19 cellular contexts compared by ENCODE assay signal in the genomic region with DNA sequence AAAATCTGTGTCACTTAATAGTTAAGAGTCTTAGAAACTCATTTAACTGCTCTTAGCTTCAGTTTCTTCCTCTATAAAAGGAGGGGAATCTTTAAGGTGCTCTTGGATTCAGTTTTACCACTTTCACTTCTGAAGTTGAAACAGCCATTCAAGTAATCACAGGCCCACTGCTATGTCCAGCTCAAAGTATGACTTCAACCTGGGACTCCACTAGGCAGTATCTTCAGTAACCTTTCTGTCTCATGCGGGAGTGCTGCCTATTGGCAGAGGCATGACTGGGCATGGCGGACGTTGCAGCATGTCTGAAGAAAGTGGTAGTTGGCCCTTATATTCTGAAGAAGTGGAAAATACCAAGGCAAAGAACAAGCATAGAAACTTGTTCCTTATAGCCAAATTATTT.
DNase-seq lines count a peak whose midpoint lies in the region; ATAC-seq, FAIRE-seq and TF ChIP-seq lines count a peak whose summit lies in the region.
"Had no signal": no experiment of that assay in that cellular context is flagged by ENCODE, and none has a peak within 500 bp of the region (broad histone marks: within the 10 kb centered on the region; RNA-seq: fewer than 3 reads in every experiment).

No MANE protein-coding gene starts in this region.

- no peaks in the 10 kb centered on the region for H3K27me3 Mint-ChIP-seq in MCF 10A (ENCODE audit: insufficient read depth, unreplicated experiment)
- no peaks in the 10 kb centered on the region for H3K27me3 Mint-ChIP-seq in progenitor cell of endocrine pancreas
- H3K27me3 Mint-ChIP-seq in H9 (ENCODE audit: low read depth) = no peaks in the 10 kb centered on the region
- H3K27me3 Mint-ChIP-seq: CD4-positive, alpha-beta T cell had no signal

- ATAC-seq in GM12878 (peak; percentile 52), HG02798 (IDR thresholded peaks at IDR 0.05; ENCODE audit: poor library complexity, unreplicated experiment) (no peak)
- ATAC-seq: A549 had no signal

- peaks cover 7% of the 10 kb centered on the region for H3K79me2 ChIP-seq in mammary epithelial cell (ENCODE audit: insufficient read depth, low read length)
- H3K79me2 ChIP-seq in GM12878 (ENCODE audit: control insufficient read depth, insufficient read depth, low read length) = no peaks in the 10 kb centered on the region
- no peaks in the 10 kb centered on the region for H3K79me2 ChIP-seq in H9 (ENCODE audit: insufficient read depth, low read length)

- FAIRE-seq in GM12878 (lab: Jason Lieb, UNC) = no peak
- FAIRE-seq: A549, D721Med, G401.6 had no signal

- H3K36me3 Mint-ChIP-seq in MCF 10A (ENCODE audit: insufficient read depth, unreplicated experiment) (peaks cover 74% of the 10 kb centered on the region), progenitor cell of endocrine pancreas (ENCODE audit: insufficient read depth) (peaks cover 14% of the 10 kb centered on the region), H9 (ENCODE audit: insufficient read depth in 1 of 3, low read depth in 3 of 3) (peaks cover 2 to 14% (median 7%) of the 10 kb centered on the region in 3 experiments; a peak in 4 of 7 replicates)

- H4K8ac ChIP-seq in H9 (replicated peaks; ENCODE audit: insufficient read length, low read depth, low read length) = no peak overlapping the region

- H2BK120ac ChIP-seq in H9 (ENCODE audit: low read depth, low read length, poor library complexity, severe bottlenecking) = no peak overlapping the region

- H2AK5ac ChIP-seq in H9 (ENCODE audit: insufficient read length, low read length) = no peak overlapping the region

- dilution Hi-C loops in mammary epithelial cell (cut with HindIII; ENCODE audit: low sequenced_read_pairs) = no loop called here

- H4K20me1 ChIP-seq in mammary epithelial cell (ENCODE audit: insufficient read depth, low read length) (no peaks in the 10 kb centered on the region), GM12878 (ENCODE audit: control insufficient read depth, insufficient read depth) (no peaks in the 10 kb centered on the region), H9 (ENCODE audit: control insufficient read depth, insufficient read depth, insufficient read length) (no peaks in the 10 kb centered on the region)

- no peak overlapping the region for H2BK12ac ChIP-seq in H9 (ENCODE audit: insufficient read length, low read depth, low read length)

- 97% methylated on average over 3 of the region's 3 CpGs for WGBS in mammary epithelial cell (ENCODE audit: low coverage, missing lambda C conversion rate)
- 97% methylated on average over 3 of the region's 3 CpGs for WGBS in GM12878 (ENCODE audit: insufficient coverage, insufficient replicate concordance, low lambda C conversion rate, missing lambda C conversion rate)
- no CpG with 5 or more reads among the region's 3 CpGs for WGBS in H9 (ENCODE audit: extremely low coverage, insufficient read length, low lambda C conversion rate)

- H3K36me3 ChIP-seq in mammary epithelial cell (ENCODE audit: insufficient read depth, low read length) = peaks cover 15% of the 10 kb centered on the region
- H3K36me3 ChIP-seq in GM12878 (ENCODE audit: control insufficient read depth in 2 of 2, insufficient read depth in 2 of 2, low read length in 1 of 2) = peaks cover 5 to 8% of the 10 kb centered on the region in 2 experiments

- H3K4me3 ChIP-seq in mammary epithelial cell (replicated peaks in 1 of 3; ENCODE audit: insufficient read depth in 1 of 3, low read depth in 2 of 3, low read length in 3 of 3) (no peak overlapping the region), GM12878 (no peak overlapping the region), epithelial cell of esophagus (ENCODE audit: low read length) (no peak overlapping the region)
- H3K4me3 ChIP-seq: A549, HAP-1 had no signal

- H3K27me3 ChIP-seq in mammary epithelial cell (ENCODE audit: insufficient read depth, low read length) = no peaks in the 10 kb centered on the region
- no peaks in the 10 kb centered on the region for H3K27me3 ChIP-seq in GM12878 (replicated peaks in 1 of 2; ENCODE audit: control insufficient read depth in 2 of 2, insufficient read depth in 2 of 2, low read length in 1 of 2)
- H3K27me3 ChIP-seq in H9 (ENCODE audit: insufficient read depth, low read length) = no peaks in the 10 kb centered on the region

- in situ Hi-C loops in mammary epithelial cell (cut with MboI; ENCODE audit: low sequenced_read_pairs in 2 of 2) (no loop called here), GM12878 (cut with MboI) (no loop called here)

- no peak overlapping the region for H3K4ac ChIP-seq in H9 (ENCODE audit: low read depth, low read length)

- CTCF ChIA-PET in MCF 10A (lab: Yijun Ruan, JAX) (interaction anchor here (1.2 kb wide), 1 partner anchor 94 kb away, joined by 5 read pairs; no protein-coding TSS in a partner anchor), mammary epithelial cell (lab: Charles Lee; ENCODE audit: low non-redundant PET) (no interaction called here), GM12878 (lab: Yijun Ruan, JAX) (no interaction called here)

- peak overlapping the region; percentile 52 for H3K27ac Mint-ChIP-seq in MCF 10A (ENCODE audit: low read depth, unreplicated experiment)
- H3K27ac Mint-ChIP-seq in progenitor cell of endocrine pancreas = peak overlapping the region; percentile 20
- peak overlapping the region in 1 of 3 experiments; percentile 59; a peak in 2 of 7 replicates for H3K27ac Mint-ChIP-seq in H9
- H3K27ac Mint-ChIP-seq: CD4-positive, alpha-beta T cell had no signal

- no peaks in the 10 kb centered on the region for H3K9me3 Mint-ChIP-seq in MCF 10A (ENCODE audit: unreplicated experiment)
- no peaks in the 10 kb centered on the region for H3K9me3 Mint-ChIP-seq in progenitor cell of endocrine pancreas (ENCODE audit: low read depth)
- H3K9me3 Mint-ChIP-seq in H9 = no peaks in the 10 kb centered on the region
- H3K9me3 Mint-ChIP-seq: CD4-positive, alpha-beta T cell had no signal

- POLR2A ChIA-PET in MCF 10A (lab: Yijun Ruan, JAX) (interaction anchor here (0.6 kb wide), 1 partner anchor 49 kb away, joined by 4 read pairs; no protein-coding TSS in a partner anchor), GM12878 (lab: Charles Lee) (interaction anchor here (0.5 kb wide), 1 partner anchor 207 kb away, joined by 3 read pairs; no protein-coding TSS in a partner anchor)

- H2BK20ac ChIP-seq in H9 (ENCODE audit: low read depth, low read length, poor library complexity, severe bottlenecking) = no peak overlapping the region

- H3K4me3 Mint-ChIP-seq in MCF 10A (ENCODE audit: unreplicated experiment) (no peak overlapping the region), progenitor cell of endocrine pancreas (ENCODE audit: low read depth) (no peak overlapping the region), H9 (no peak overlapping the region)
- H3K4me3 Mint-ChIP-seq: CD4-positive, alpha-beta T cell had no signal

- H2AFZ ChIP-seq in mammary epithelial cell (ENCODE audit: low read depth, low read length) (no peak overlapping the region), GM12878 (ENCODE audit: control insufficient read depth, low read depth, low read length) (no peak overlapping the region), H9 (ENCODE audit: low read length) (no peak overlapping the region)

- no peaks in the 10 kb centered on the region for H3K4me1 ChIP-seq in mammary epithelial cell (ENCODE audit: insufficient read depth, low read length)
- H3K4me1 ChIP-seq in GM12878 (ENCODE audit: control insufficient read depth, insufficient read depth, low read length) = 0 out of 2 replicates have a peak, but pooled peaks cover 3% of the 10 kb centered on the region
- H3K4me1 ChIP-seq in H9 (ENCODE audit: insufficient read depth, low read length) = peaks cover 3% of the 10 kb centered on the region
- H3K4me1 ChIP-seq: A549 had no signal

- H3K9ac ChIP-seq in mammary epithelial cell (ENCODE audit: insufficient read depth, low read length) (no peak overlapping the region), GM12878 (ENCODE audit: control insufficient read depth, insufficient read depth, low read length) (no peak overlapping the region), H9 (ENCODE audit: extremely low read depth, insufficient read length, low read length) (no peak overlapping the region)

- H3K14ac ChIP-seq in H9 (ENCODE audit: insufficient read depth, low read length) = no peak overlapping the region

- no peak overlapping the region for H3T11ph ChIP-seq in H9 (ENCODE audit: low read length)

- SMC1A ChIA-PET in GM12878 (lab: Charles Lee; ENCODE audit: uncharacterized antibody, unreplicated experiment) = interaction anchor here (0.7 kb wide), 1 partner anchor 256 kb away, joined by 3 read pairs; no protein-coding TSS in a partner anchor

- no peak overlapping the region for H3K56ac ChIP-seq in H9 (ENCODE audit: insufficient read length, low read depth, low read length)

- H3K4me2 ChIP-seq in mammary epithelial cell (ENCODE audit: insufficient read depth, low read depth, low read length) = no peak overlapping the region
- no peak overlapping the region for H3K4me2 ChIP-seq in GM12878 (ENCODE audit: control insufficient read depth, insufficient read depth)
- no peak overlapping the region for H3K4me2 ChIP-seq in H9 (ENCODE audit: insufficient read depth, insufficient read length, low read length)
- H3K4me2 ChIP-seq: A549 had no signal

- H3K9me3 ChIP-seq in mammary epithelial cell (replicated peaks; ENCODE audit: insufficient read depth, low read length) = no peaks in the 10 kb centered on the region
- H3K9me3 ChIP-seq in GM12878 (replicated peaks; ENCODE audit: control insufficient read depth, insufficient read depth, low read length) = no peaks in the 10 kb centered on the region
- no peaks in the 10 kb centered on the region for H3K9me3 ChIP-seq in H9 (ENCODE audit: control insufficient read depth, low read depth, low read length)
- H3K9me3 ChIP-seq: A549, Caco-2, HAP-1 had no signal

- no peak overlapping the region for H4K5ac ChIP-seq in H9 (ENCODE audit: insufficient read length, low read depth, low read length)

- intact Hi-C loops in MCF 10A (cut with micrococcal nuclease) = no loop called here
- intact Hi-C loops in mammary epithelial cell (cut with micrococcal nuclease) = no loop called here
- intact Hi-C loops in GM12878 (cut with micrococcal nuclease; ENCODE audit: unreplicated experiment) = loop anchor here (10.0 kb wide), 1 partner anchor 260 kb away; no protein-coding TSS in a partner anchor

- TF ChIP-seq POLR2A in GM12878 (IDR thresholded peaks at IDR 0.05; ENCODE audit: low read depth, low read length) = no peak

- BruUV-seq in MCF 10A (replicated peaks; lab: Mats Ljungman, UMichigan) (no TSS peak), mammary epithelial cell (replicated peaks; lab: Mats Ljungman, UMichigan) (no TSS peak), GM12878 (replicated peaks; lab: Mats Ljungman, UMichigan) (no TSS peak)

- TF ChIP-seq RAD21 in GM12878 (IDR thresholded peaks at IDR 0.05; ENCODE audit: insufficient read depth, low read depth, low read length) = no peak

- no peak overlapping the region for H3K23ac ChIP-seq in H9 (ENCODE audit: insufficient read length, low read depth, low read length)

- no peak overlapping the region for H3K18ac ChIP-seq in H9 (ENCODE audit: insufficient read length, low read depth, low read length)

- DNase-seq in MCF 10A (ENCODE audit: unreplicated experiment) = no peak
- no peak for DNase-seq in mammary epithelial cell
- DNase-seq in GM12878 (ENCODE audit: low read depth, low spot score) = no peak
- peak; percentile 45 for DNase-seq in epithelial cell of esophagus (ENCODE audit: low read depth)
- DNase-seq in progenitor cell of endocrine pancreas (ENCODE audit: low spot score, unreplicated experiment) = no peak
- no peak for DNase-seq in H9
- no peak for DNase-seq in NCI-H2171 (lab: John Stamatoyannopoulos, UW)
- DNase-seq: AML-193; Caco-2; CD4-positive, alpha-beta T cell; GOT3; IMR-90 had no signal

- TF ChIP-seq CTCF in MCF 10A (IDR thresholded peaks at IDR 0.05; ENCODE audit: unreplicated experiment) (no peak), mammary epithelial cell (conservative IDR thresholded peaks at IDR 0.05 in 1 of 2, IDR thresholded peaks at IDR 0.05 in 1 of 2; ENCODE audit: extremely low read depth in 1 of 2, insufficient read depth in 1 of 2, low read depth in 1 of 2, low read length in 2 of 2) (no peak), GM12878 (IDR thresholded peaks at IDR 0.05 in 2 of 3, conservative IDR thresholded peaks at IDR 0.05 in 1 of 3; ENCODE audit: control insufficient read depth in 2 of 3, extremely low read depth in 1 of 3, insufficient read depth in 1 of 3, low read depth in 3 of 3, low read length in 3 of 3) (no peak), epithelial cell of esophagus (IDR thresholded peaks at IDR 0.05; ENCODE audit: insufficient read depth, low read depth, low read length, missing control alignments) (no peak), progenitor cell of endocrine pancreas (IDR thresholded peaks at IDR 0.05; ENCODE audit: unreplicated experiment) (no peak), H9 (conservative IDR thresholded peaks at IDR 0.05) (no peak)

- no peak overlapping the region for H3K27ac ChIP-seq in mammary epithelial cell (ENCODE audit: insufficient read depth, low read depth, low read length)
- no peak overlapping the region for H3K27ac ChIP-seq in GM12878 (ENCODE audit: control insufficient read depth, insufficient read depth)
- H3K27ac ChIP-seq in H9 (ENCODE audit: insufficient read length, low read depth, low read length) = no peak overlapping the region
- H3K27ac ChIP-seq: 22Rv1, A549, C4-2B had no signal

- no peak overlapping the region for H2BK5ac ChIP-seq in H9 (ENCODE audit: insufficient read length, low read length)

- H3K23me2 ChIP-seq in H9 (ENCODE audit: insufficient read length, low read depth, low read length, poor library complexity, severe bottlenecking) = no peaks in the 10 kb centered on the region

- RAD21 ChIA-PET in GM12878 (lab: Charles Lee; ENCODE audit: unreplicated experiment) = interaction anchor here (1.1 kb wide), 1 partner anchor 95 kb away, joined by 3 read pairs; no protein-coding TSS in a partner anchor

- H4K91ac ChIP-seq in H9 (ENCODE audit: insufficient read length, low read depth, low read length) = no peak overlapping the region

- no peaks in the 10 kb centered on the region for H3K4me1 Mint-ChIP-seq in MCF 10A (ENCODE audit: insufficient read depth, unreplicated experiment)
- peaks cover 53% of the 10 kb centered on the region for H3K4me1 Mint-ChIP-seq in progenitor cell of endocrine pancreas (ENCODE audit: low read depth)
- H3K4me1 Mint-ChIP-seq in H9 = peaks cover 38 to 39% of the 10 kb centered on the region in 2 experiments

- H2BK15ac ChIP-seq in H9 (ENCODE audit: low read depth, low read length) = no peak overlapping the region

- H3K79me1 ChIP-seq in H9 (ENCODE audit: insufficient read depth, low read depth, low read length, poor library complexity, severe bottlenecking) = no peaks in the 10 kb centered on the region

- TF ChIP-seq EP300 in GM12878 (IDR thresholded peaks at IDR 0.05; ENCODE audit: borderline replicate concordance in 1 of 2, control insufficient read depth in 1 of 2, low read depth in 2 of 2, low read length in 2 of 2) = no peak
